In genomic region chr9:91433180-91433579, GRCh38 we compare ENCODE assay signal across 7 cellular contexts. TPM values are rescaled to one million over a fixed set of nuclear protein-coding genes. Genes with fewer than 3 reads are reported as not detected.
DNase-seq lines count a peak whose midpoint lies in the region; ATAC-seq and TF ChIP-seq lines count a peak whose summit lies in the region.

No MANE protein-coding gene starts in this region.

- H3K4me3 ChIP-seq in adrenal gland (no peak overlapping the region), testis (no peak overlapping the region)

- H3K4me1 ChIP-seq in adrenal gland (replicated peaks in 1 of 2): no peaks in the 10 kb centered on the region
- H3K4me1 ChIP-seq in testis: no peaks in the 10 kb centered on the region

- H3K27ac ChIP-seq in adrenal gland: no peak overlapping the region
- no peak overlapping the region for H3K27ac ChIP-seq in testis

- no peak for ATAC-seq in GM19397 (IDR thresholded peaks at IDR 0.05; ENCODE audit: unreplicated experiment)

- no peak for TF ChIP-seq POLR2A in adrenal gland (IDR thresholded peaks at IDR 0.05)
- no peak for TF ChIP-seq POLR2A in testis (IDR thresholded peaks at IDR 0.05)

- H3K9me3 ChIP-seq in adrenal gland (replicated peaks in 1 of 3) (no peaks in the 10 kb centered on the region), testis (no peaks in the 10 kb centered on the region)

- DNase-seq in ELR (ENCODE audit: low read depth) (peak; percentile 94), LHCN-M2 (ENCODE audit: low read depth) (peak; percentile 92), adrenal gland (peak in 3 of 7 donors; percentile 43 to 48 (median 47)), hepatic stellate cell (ENCODE audit: low spot score) (peak; percentile 76), testis (no peak), GOT3 (lab: John Stamatoyannopoulos, UW) (no peak)

- intact Hi-C loops in adrenal gland (cut with DNase I): loop anchor here (5.0 to 10.0 kb wide), 5 partner anchors 338 to 518 kb away; no protein-coding TSS in a partner anchor
- intact Hi-C loops in testis (cut with DNase I; ENCODE audit: low total_unique reads): no loop called here

- H3K36me3 ChIP-seq in adrenal gland (replicated peaks in 1 of 2) (no peaks in the 10 kb centered on the region), testis (ENCODE audit: low read depth, missing control alignments) (no peaks in the 10 kb centered on the region)

- peak in 5 of 6 experiments; percentile 53 to 63 (median 60) for TF ChIP-seq CTCF in adrenal gland (IDR thresholded peaks at IDR 0.05)
- peak in 2 of 3 experiments; percentile 21 to 25 for TF ChIP-seq CTCF in testis (IDR thresholded peaks at IDR 0.05)

- H3K27me3 ChIP-seq in adrenal gland (no peaks in the 10 kb centered on the region), testis (no peaks in the 10 kb centered on the region)

- WGBS in adrenal gland, 4 donors: 13 to 27% (median 20%) methylated on average over 2 of the region's 2 CpGs
- 43 to 63% methylated on average over 2 of the region's 2 CpGs for WGBS in testis, 2 donors

RNA-seq across cellular contexts. Expression of gene NFIL3, which starts 9.5 kb away (rescaled TPM):
- 10.3 and 13.3 TPM in 2 replicates for total RNA-seq in LHCN-M2 (2014; rRNA removed)
- 9.8 TPM for polyA plus RNA-seq in LHCN-M2 (2012)
- 10 to 100 TPM; 14.6 to 74.5 (median 27.3) TPM for total RNA-seq in adrenal gland
- polyA plus RNA-seq in adrenal gland: 10 to 100 TPM; 10.7 to 34.4 (median 34.1) TPM
- total RNA-seq in testis: 10 to 100 TPM; 25.3 to 30.5 TPM
- polyA plus RNA-seq in testis (ENCODE audit: insufficient read depth, low read depth, low replicate concordance): 34.8 TPM

Comparison
In these comparisons a context has a peak if more than half of its experiments do, and no peak if none do; other contexts are left out.
1. DNase-seq: peak in ELR (single experiment), LHCN-M2 (single experiment) and hepatic stellate cell (single experiment); none in testis (single experiment) and GOT3 (single experiment).